Comparison of ENCODE assay signal across 18 cellular contexts in the genomic region with DNA sequence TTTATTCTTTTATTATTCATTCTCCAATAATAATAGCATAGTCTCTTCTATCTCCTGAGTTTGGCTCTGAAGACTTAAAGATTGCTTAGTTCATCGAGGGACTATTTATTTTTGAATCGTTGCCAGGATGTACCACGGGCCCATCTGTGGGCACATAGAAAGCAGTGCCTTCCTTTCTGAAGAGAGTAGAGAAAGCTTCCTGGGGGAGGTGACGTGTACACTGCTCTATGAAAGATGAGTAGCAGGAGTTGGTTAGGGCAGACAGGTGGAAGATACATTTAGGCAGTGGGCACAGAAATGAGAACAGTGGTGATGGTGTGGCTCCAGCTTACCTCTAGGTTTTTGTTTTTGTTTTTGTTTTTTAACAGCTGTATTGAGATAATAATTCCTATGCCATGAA.
"Had no signal": no experiment of that assay in that cellular context is flagged by ENCODE, and none has a peak within 500 bp of the region (broad histone marks: within the 10 kb centered on the region; RNA-seq: fewer than 3 reads in every experiment).

No MANE protein-coding gene starts in this region.

- H3K27ac ChIP-seq: colonic mucosa, epithelial cell of prostate, gastrocnemius medialis, heart right ventricle, left ventricle myocardium inferior, sigmoid colon, testis, upper lobe of right lung had no signal

- H3K4me1 ChIP-seq: colonic mucosa, testis, upper lobe of right lung had no signal

- H3K4me3 Mint-ChIP-seq: activated CD8-positive, alpha-beta memory T cell treated with anti-CD3 and anti-CD28 coated beads, Interleukin-2, amount 10 ng/mL, durations not matched to agents 7 days and 5 days; activated T-cell treated with anti-CD3 and anti-CD28 coated beads, Interleukin-2, amount 50 U/mL, for 24 hours; memory B cell; natural killer cell treated with Interleukin-12 subunit alpha and Interleukin-12 subunit beta and Interleukin-15 and Interleukin-18, amount 100 ng/mL, for 72 hours had no signal

- DNase-seq: activated CD4-positive, CD25-positive, alpha-beta regulatory T cell; activated CD8-positive, alpha-beta memory T cell treated with anti-CD3 and anti-CD28 coated beads, Interleukin-2, amount 10 ng/mL, durations not matched to agents 7 days and 5 days; activated T-cell treated with anti-CD3 and anti-CD28 coated beads, Interleukin-2, amount 50 U/mL, for 24 hours; caudate nucleus; colonic mucosa; effector CD4-positive, alpha-beta T cell; gastrocnemius medialis; heart right ventricle; islet precursor cell; left ventricle myocardium inferior; sigmoid colon; stimulated activated CD4-positive, alpha-beta T cell treated with anti-CD3 and anti-CD28 coated beads, Interleukin-2, amount 100 ng/mL, for 24 hours; stimulated activated naive CD4-positive, alpha-beta T cell treated with Interleukin-2 at 50 U/mL for 16 hours; testis; upper lobe of right lung had no signal

- H3K9me3 ChIP-seq: colonic mucosa, gastrocnemius medialis, heart right ventricle, left ventricle myocardium inferior, sigmoid colon, testis, upper lobe of right lung had no signal

- H3K9me3 Mint-ChIP-seq: activated T-cell treated with anti-CD3 and anti-CD28 coated beads, Interleukin-2, amount 50 U/mL, for 24 hours; memory B cell; natural killer cell treated with Interleukin-12 subunit alpha and Interleukin-12 subunit beta and Interleukin-15 and Interleukin-18, amount 100 ng/mL, for 72 hours had no signal

- H3K27ac Mint-ChIP-seq: activated CD8-positive, alpha-beta memory T cell treated with anti-CD3 and anti-CD28 coated beads, Interleukin-2, amount 10 ng/mL, durations not matched to agents 7 days and 5 days; activated T-cell treated with anti-CD3 and anti-CD28 coated beads, Interleukin-2, amount 50 U/mL, for 24 hours; memory B cell; natural killer cell treated with Interleukin-12 subunit alpha and Interleukin-12 subunit beta and Interleukin-15 and Interleukin-18, amount 100 ng/mL, for 72 hours had no signal

- H3K27me3 ChIP-seq: colonic mucosa, gastrocnemius medialis, heart right ventricle, sigmoid colon, testis, upper lobe of right lung had no signal

- H3K36me3 ChIP-seq: colonic mucosa, gastrocnemius medialis, heart right ventricle, left ventricle myocardium inferior, sigmoid colon, upper lobe of right lung had no signal

- ATAC-seq: activated CD8-positive, alpha-beta memory T cell treated with anti-CD3 and anti-CD28 coated beads, Interleukin-2, amount 10 ng/mL, durations not matched to agents 7 days and 5 days; gastrocnemius medialis; heart right ventricle; natural killer cell treated with Interleukin-12 subunit alpha and Interleukin-12 subunit beta and Interleukin-15 and Interleukin-18, amount 100 ng/mL, for 72 hours; upper lobe of right lung had no signal

- H3K27me3 Mint-ChIP-seq: activated CD8-positive, alpha-beta memory T cell treated with anti-CD3 and anti-CD28 coated beads, Interleukin-2, amount 10 ng/mL, durations not matched to agents 7 days and 5 days; activated T-cell treated with anti-CD3 and anti-CD28 coated beads, Interleukin-2, amount 50 U/mL, for 24 hours; memory B cell; natural killer cell treated with Interleukin-12 subunit alpha and Interleukin-12 subunit beta and Interleukin-15 and Interleukin-18, amount 100 ng/mL, for 72 hours had no signal

- H3K4me3 ChIP-seq: colonic mucosa, gastrocnemius medialis, heart right ventricle, left ventricle myocardium inferior, sigmoid colon, testis, upper lobe of right lung had no signal
